In genomic region chr12:127690161-127690560, GRCh38 we compare ENCODE assay signal across 15 cellular contexts.
A peak's percentile ranks its signal among the peaks of the same experiment; 100 is the strongest.
DNase-seq lines count a peak whose midpoint lies in the region; ATAC-seq and TF ChIP-seq lines count a peak whose summit lies in the region.
"Had no signal": no experiment of that assay in that cellular context is flagged by ENCODE, and none has a peak within 500 bp of the region (broad histone marks: within the 10 kb centered on the region; RNA-seq: fewer than 3 reads in every experiment).

No MANE protein-coding gene starts in this region.

- no peak overlapping the region for H3K27ac ChIP-seq in C4-2B
- no peak overlapping the region for H3K27ac ChIP-seq in HEK293 (ENCODE audit: extremely low read depth, low read depth, low read length)
- H3K27ac ChIP-seq in mesenchymal stem cell (ENCODE audit: low read length, poor library complexity, severe bottlenecking) = no peak overlapping the region
- H3K27ac ChIP-seq: psoas muscle had no signal

- in situ Hi-C loops in SK-MEL-5 (cut with HindIII; ENCODE audit: low pct_unique_long_range_greater_than_20kb, low sequenced_read_pairs) = no loop called here

- no peak for ATAC-seq in HG02642 (IDR thresholded peaks at IDR 0.05; ENCODE audit: poor library complexity, unreplicated experiment)
- ATAC-seq in stimulated activated naive CD8-positive, alpha-beta T cell treated with anti-CD3 and anti-CD28 coated beads, Interleukin-15, Interleukin-2, amounts not matched to agents 100 U/mL and 50 U/mL, for 24 hours = no peak
- ATAC-seq: activated naive CD8-positive, alpha-beta T cell treated with anti-CD3 and anti-CD28 coated beads, Interleukin-2, amount 50 U/mL, for 24 hours; psoas muscle had no signal

- H2BK5ac ChIP-seq in mesenchymal stem cell (ENCODE audit: low read depth, low read length, poor library complexity, severe bottlenecking) = no peak overlapping the region

- POLR2A ChIA-PET in HEK293 (lab: Yijun Ruan, JAX) = no interaction called here

- H3K27me3 ChIP-seq in mesenchymal stem cell (ENCODE audit: control insufficient read depth in 1 of 2, insufficient read depth in 1 of 2, low read length in 2 of 2) = no peaks in the 10 kb centered on the region

- no peak overlapping the region for H2AK5ac ChIP-seq in mesenchymal stem cell (ENCODE audit: low read length, severe bottlenecking)

- WGBS in mesenchymal stem cell = no CpG with 5 or more reads among the region's 5 CpGs

- no peak overlapping the region for H2BK15ac ChIP-seq in mesenchymal stem cell (ENCODE audit: low read depth, poor library complexity, severe bottlenecking)

- no peak overlapping the region for H2AFZ ChIP-seq in mesenchymal stem cell (ENCODE audit: low read depth, low read length)

- no peak overlapping the region for H4K8ac ChIP-seq in mesenchymal stem cell (ENCODE audit: low read length)

- H3K36me3 ChIP-seq in HEK293 (ENCODE audit: control insufficient read depth in 2 of 2, insufficient read depth in 1 of 2, low read length in 2 of 2) (no peaks in the 10 kb centered on the region), mesenchymal stem cell (ENCODE audit: control insufficient read depth in 1 of 2, insufficient read depth in 2 of 2, low read depth in 1 of 2, low read length in 2 of 2) (no peaks in the 10 kb centered on the region)

- H3K79me1 ChIP-seq in mesenchymal stem cell (replicated peaks; ENCODE audit: low read length, poor library complexity, severe bottlenecking) = no peaks in the 10 kb centered on the region

- no peak overlapping the region for H2BK120ac ChIP-seq in mesenchymal stem cell (ENCODE audit: low read depth, low read length)

- H3K23ac ChIP-seq in mesenchymal stem cell (ENCODE audit: low read length in 2 of 2) = no peak overlapping the region

- H3K4me3 ChIP-seq in HEK293 (ENCODE audit: low read depth, low read length) = no peak overlapping the region
- H3K4me3 ChIP-seq in mesenchymal stem cell (ENCODE audit: insufficient read depth in 1 of 2, low read depth in 1 of 2, low read length in 2 of 2) = no peak overlapping the region
- H3K4me3 ChIP-seq: psoas muscle had no signal

- H3K9me3 ChIP-seq in HEK293 (ENCODE audit: control insufficient read depth, insufficient read depth, low read depth, low read length) (no peaks in the 10 kb centered on the region), mesenchymal stem cell (ENCODE audit: control insufficient read depth, low read length) (no peaks in the 10 kb centered on the region)
- H3K9me3 ChIP-seq: psoas muscle had no signal

- no peak overlapping the region for H3K4me2 ChIP-seq in mesenchymal stem cell (ENCODE audit: low read length, poor library complexity, severe bottlenecking)

- no peak overlapping the region for H3K18ac ChIP-seq in mesenchymal stem cell (ENCODE audit: low read depth in 1 of 2, low read length in 2 of 2)

- H4K91ac ChIP-seq in mesenchymal stem cell (ENCODE audit: low read length) = no peak overlapping the region

- CTCF ChIA-PET in HEK293 (lab: Yijun Ruan, JAX) = interaction anchor here (1.1 to 2.4 kb wide), 2 partner anchors 12 to 42 kb away, joined by 3 to 14 read pairs; no protein-coding TSS in a partner anchor

- no peak overlapping the region for H3K9ac ChIP-seq in mesenchymal stem cell (ENCODE audit: low read length)

- DNase-seq in SK-MEL-5 (ENCODE audit: low read depth, low spot score) (peak; percentile 26), mesenchymal stem cell (peak; percentile 4), NCI-H1105 (lab: John Stamatoyannopoulos, UW) (no peak)
- DNase-seq in stimulated activated naive CD8-positive, alpha-beta T cell treated with anti-CD3 and anti-CD28 coated beads, Interleukin-15, Interleukin-2, amounts not matched to agents 100 U/mL and 50 U/mL, for 24 hours = no peak
- DNase-seq: activated CD4-positive, alpha-beta T cell treated with anti-CD3 and anti-CD28 coated beads, Interleukin-2, amount 10 ng/mL, durations not matched to agents 7 days and 5 days; activated naive CD8-positive, alpha-beta T cell treated with anti-CD3 and anti-CD28 coated beads, Interleukin-2, amount 50 U/mL, for 24 hours; CD4-positive, alpha-beta T cell; kidney glomerular epithelial cell; NCI-H1694 treated with DMSO at 0.1 percent for 48 hours; NCI-H510A; psoas muscle; T-helper 2 cell had no signal

- H3K14ac ChIP-seq in mesenchymal stem cell (ENCODE audit: low read length in 2 of 2) = no peak overlapping the region

- H3K4me1 ChIP-seq in HEK293 (ENCODE audit: control insufficient read depth, insufficient read depth, low read length) (no peaks in the 10 kb centered on the region), mesenchymal stem cell (ENCODE audit: control insufficient read depth, insufficient read depth, low read depth, low read length) (no peaks in the 10 kb centered on the region)
- H3K4me1 ChIP-seq: psoas muscle had no signal

- TF ChIP-seq CTCF in C4-2B (conservative IDR thresholded peaks at IDR 0.05) (peak; percentile 63), HEK293 (tag by site-specific recombination; IDR thresholded peaks at IDR 0.05) (no peak)

- no peak overlapping the region for H2BK12ac ChIP-seq in mesenchymal stem cell (ENCODE audit: low read length in 2 of 2)

- no peak overlapping the region for H3K4ac ChIP-seq in mesenchymal stem cell (ENCODE audit: low read depth in 1 of 2, low read length in 2 of 2)

TF ChIP-seq in HEK293, 187 proteins besides CTCF, POLR2A, EP300 and RAD21:
- TF ChIP-seq ZNF654 (tag by site-specific recombination; IDR thresholded peaks at IDR 0.05; ENCODE audit: low read depth) (peak; percentile 25), ZNF426 (tag by site-specific recombination; IDR thresholded peaks at IDR 0.05) (no peak)

Comparison
In these comparisons a context has a peak if more than half of its experiments do, and no peak if none do; other contexts are left out.
1. DNase-seq: peak in SK-MEL-5 (single experiment) and mesenchymal stem cell (single experiment); none in NCI-H1105 (single experiment) and stimulated activated naive CD8-positive, alpha-beta T cell treated with anti-CD3 and anti-CD28 coated beads, Interleukin-15, Interleukin-2, amounts not matched to agents 100 U/mL and 50 U/mL, for 24 hours (single experiment).